12 cellular contexts compared by ENCODE assay signal in genomic region chr7:131039355-131039762, GRCh38.
DNase-seq lines count a peak whose midpoint lies in the region; ATAC-seq and TF ChIP-seq lines count a peak whose summit lies in the region.
"Had no signal": no experiment of that assay in that cellular context is flagged by ENCODE, and none has a peak within 500 bp of the region (broad histone marks: within the 10 kb centered on the region; RNA-seq: fewer than 3 reads in every experiment).

No MANE protein-coding gene starts in this region.

- CTCF ChIA-PET in activated CD8-positive, alpha-beta T cell treated with anti-CD3 and anti-CD28 coated beads for 36 hours (lab: Charles Lee): interaction anchor here (0.8 to 7.1 kb wide), 31 partner anchors 10 to 144 kb away, joined by 3 to 208 read pairs (median 7); no protein-coding TSS in a partner anchor
- CTCF ChIA-PET in activated CD8-positive, alpha-beta T cell treated with anti-CD3 and anti-CD28 coated beads, Interleukin-2, amount 10 ng/mL, durations not matched to agents 7 days and 5 days (lab: Charles Lee): interaction anchor here (1.0 to 4.9 kb wide), 40 partner anchors 8 to 462 kb away, joined by 3 to 132 read pairs (median 8); no protein-coding TSS in a partner anchor

- peaks cover 66% of the 10 kb centered on the region for H3K4me1 Mint-ChIP-seq in activated CD8-positive, alpha-beta T cell treated with anti-CD3 and anti-CD28 coated beads for 36 hours (ENCODE audit: low read depth)
- peaks cover 31% of the 10 kb centered on the region for H3K4me1 Mint-ChIP-seq in activated CD8-positive, alpha-beta T cell treated with anti-CD3 and anti-CD28 coated beads, Interleukin-2, amount 10 ng/mL, durations not matched to agents 7 days and 5 days (ENCODE audit: low read depth)
- peaks cover 60% of the 10 kb centered on the region for H3K4me1 Mint-ChIP-seq in T-helper 17 cell
- H3K4me1 Mint-ChIP-seq in stimulated activated naive B cell treated with anti-CD40 and anti-IgM and Interleukin-4, amounts not matched to agents 10 μg/mL and 1 μg/mL and 100 μg/mL, for 72 hours: peaks cover 36 to 70% of the 10 kb centered on the region in 2 donors

- no peaks in the 10 kb centered on the region for H3K9me3 ChIP-seq in T-helper 17 cell (ENCODE audit: control insufficient read depth, low read length, poor library complexity, severe bottlenecking)

- no peak for DNase-seq in activated CD8-positive, alpha-beta T cell treated with anti-CD3 and anti-CD28 coated beads for 36 hours
- DNase-seq in activated CD8-positive, alpha-beta T cell treated with anti-CD3 and anti-CD28 coated beads, Interleukin-2, amount 10 ng/mL, durations not matched to agents 7 days and 5 days: no peak
- no peak for DNase-seq in T-helper 17 cell
- peak; percentile 52 for DNase-seq in fibroblast of peridontal ligament (ENCODE audit: extremely low read depth)
- no peak for DNase-seq in stimulated activated naive B cell treated with anti-CD40 and anti-IgM and Interleukin-4, amounts not matched to agents 10 μg/mL and 1 μg/mL and 100 μg/mL, for 72 hours
- DNase-seq in NCI-H1105 (lab: John Stamatoyannopoulos, UW): no peak
- no peak for DNase-seq in NOMO-1 treated with DMSO at 0.1 percent for 48 hours (lab: John Stamatoyannopoulos, UW; ENCODE audit: unreplicated experiment)
- DNase-seq: activated CD8-positive, alpha-beta memory T cell treated with anti-CD3 and anti-CD28 coated beads, Interleukin-2, amount 50 U/mL, for 4 hours; cerebellar nuclear complex had no signal

- intact Hi-C loops in activated CD8-positive, alpha-beta T cell treated with anti-CD3 and anti-CD28 coated beads for 36 hours (cut with micrococcal nuclease): no loop called here

- TF ChIP-seq CTCF in activated CD8-positive, alpha-beta T cell treated with anti-CD3 and anti-CD28 coated beads for 36 hours (IDR thresholded peaks at IDR 0.05): no peak

- H3K9me3 Mint-ChIP-seq in activated CD8-positive, alpha-beta T cell treated with anti-CD3 and anti-CD28 coated beads for 36 hours: no peaks in the 10 kb centered on the region
- H3K9me3 Mint-ChIP-seq in activated CD8-positive, alpha-beta T cell treated with anti-CD3 and anti-CD28 coated beads, Interleukin-2, amount 10 ng/mL, durations not matched to agents 7 days and 5 days (ENCODE audit: insufficient read depth): no peaks in the 10 kb centered on the region
- peaks cover 2 to 4% of the 10 kb centered on the region in 2 donors for H3K9me3 Mint-ChIP-seq in stimulated activated naive B cell treated with anti-CD40 and anti-IgM and Interleukin-4, amounts not matched to agents 10 μg/mL and 1 μg/mL and 100 μg/mL, for 72 hours
- H3K9me3 Mint-ChIP-seq: mesothelial cell of epicardium; T-helper 2 cell treated with Interferon-gamma antibody and Interleukin-4, amounts not matched to agents 5 μg/mL and 100 μg/mL, for 36 hours had no signal

- peak overlapping the region; percentile 58 for H3K27ac Mint-ChIP-seq in activated CD8-positive, alpha-beta T cell treated with anti-CD3 and anti-CD28 coated beads for 36 hours
- no peak overlapping the region for H3K27ac Mint-ChIP-seq in activated CD8-positive, alpha-beta T cell treated with anti-CD3 and anti-CD28 coated beads, Interleukin-2, amount 10 ng/mL, durations not matched to agents 7 days and 5 days
- peak overlapping the region; percentile 97 for H3K27ac Mint-ChIP-seq in T-helper 17 cell
- peak overlapping the region; percentile 86 for H3K27ac Mint-ChIP-seq in stimulated activated naive B cell treated with anti-CD40 and anti-IgM and Interleukin-4, amounts not matched to agents 10 μg/mL and 1 μg/mL and 100 μg/mL, for 72 hours
- H3K27ac Mint-ChIP-seq: mesothelial cell of epicardium had no signal

- no peak for ATAC-seq in activated CD8-positive, alpha-beta T cell treated with anti-CD3 and anti-CD28 coated beads for 36 hours
- no peak for ATAC-seq in activated CD8-positive, alpha-beta T cell treated with anti-CD3 and anti-CD28 coated beads, Interleukin-2, amount 10 ng/mL, durations not matched to agents 7 days and 5 days
- ATAC-seq in T-helper 17 cell (no peak), HG02623 (IDR thresholded peaks at IDR 0.05; ENCODE audit: unreplicated experiment) (no peak)
- ATAC-seq in stimulated activated naive B cell treated with anti-CD40 and anti-IgM and Interleukin-4, amounts not matched to agents 10 μg/mL and 1 μg/mL and 100 μg/mL, for 72 hours (replicated peaks): peak; percentile 65 to 74

- H3K36me3 Mint-ChIP-seq in activated CD8-positive, alpha-beta T cell treated with anti-CD3 and anti-CD28 coated beads for 36 hours (ENCODE audit: low read depth): peaks cover 26% of the 10 kb centered on the region
- no peaks in the 10 kb centered on the region for H3K36me3 Mint-ChIP-seq in activated CD8-positive, alpha-beta T cell treated with anti-CD3 and anti-CD28 coated beads, Interleukin-2, amount 10 ng/mL, durations not matched to agents 7 days and 5 days (ENCODE audit: low read depth)
- H3K36me3 Mint-ChIP-seq in T-helper 17 cell (ENCODE audit: low read depth): peaks cover 4% of the 10 kb centered on the region
- peaks cover 16 to 33% of the 10 kb centered on the region in 2 donors for H3K36me3 Mint-ChIP-seq in stimulated activated naive B cell treated with anti-CD40 and anti-IgM and Interleukin-4, amounts not matched to agents 10 μg/mL and 1 μg/mL and 100 μg/mL, for 72 hours
- H3K36me3 Mint-ChIP-seq: mesothelial cell of epicardium had no signal

- H3K27me3 Mint-ChIP-seq in activated CD8-positive, alpha-beta T cell treated with anti-CD3 and anti-CD28 coated beads for 36 hours: no peaks in the 10 kb centered on the region
- H3K27me3 Mint-ChIP-seq in activated CD8-positive, alpha-beta T cell treated with anti-CD3 and anti-CD28 coated beads, Interleukin-2, amount 10 ng/mL, durations not matched to agents 7 days and 5 days (ENCODE audit: low read depth): no peaks in the 10 kb centered on the region
- no peaks in the 10 kb centered on the region for H3K27me3 Mint-ChIP-seq in T-helper 17 cell
- no peaks in the 10 kb centered on the region for H3K27me3 Mint-ChIP-seq in stimulated activated naive B cell treated with anti-CD40 and anti-IgM and Interleukin-4, amounts not matched to agents 10 μg/mL and 1 μg/mL and 100 μg/mL, for 72 hours

- POLR2A ChIA-PET in activated CD8-positive, alpha-beta T cell treated with anti-CD3 and anti-CD28 coated beads for 36 hours (lab: Charles Lee): interaction anchor here (0.6 to 3.9 kb wide), 7 partner anchors 12 to 437 kb away, joined by 3 to 41 read pairs (median 3); no protein-coding TSS in a partner anchor
- POLR2A ChIA-PET in activated CD8-positive, alpha-beta T cell treated with anti-CD3 and anti-CD28 coated beads, Interleukin-2, amount 10 ng/mL, durations not matched to agents 7 days and 5 days (lab: Charles Lee): interaction anchor here (0.6 to 1.5 kb wide), 3 partner anchors 10 to 142 kb away, joined by 3 to 5 read pairs (median 3); no protein-coding TSS in a partner anchor

- H3K4me3 Mint-ChIP-seq in activated CD8-positive, alpha-beta T cell treated with anti-CD3 and anti-CD28 coated beads for 36 hours: no peak overlapping the region
- H3K4me3 Mint-ChIP-seq in activated CD8-positive, alpha-beta T cell treated with anti-CD3 and anti-CD28 coated beads, Interleukin-2, amount 10 ng/mL, durations not matched to agents 7 days and 5 days: no peak overlapping the region
- H3K4me3 Mint-ChIP-seq in T-helper 17 cell: peak overlapping the region; percentile 62
- H3K4me3 Mint-ChIP-seq in stimulated activated naive B cell treated with anti-CD40 and anti-IgM and Interleukin-4, amounts not matched to agents 10 μg/mL and 1 μg/mL and 100 μg/mL, for 72 hours: peak overlapping the region in 1 of 2 donors; percentile 14
- H3K4me3 Mint-ChIP-seq: mesothelial cell of epicardium had no signal

Comparison
In these comparisons a context has a peak if more than half of its experiments do, and no peak if none do; other contexts are left out.
1. ATAC-seq: peak in stimulated activated naive B cell treated with anti-CD40 and anti-IgM and Interleukin-4, amounts not matched to agents 10 μg/mL and 1 μg/mL and 100 μg/mL, for 72 hours (2 of 2); none in activated CD8-positive, alpha-beta T cell treated with anti-CD3 and anti-CD28 coated beads for 36 hours (single experiment), activated CD8-positive, alpha-beta T cell treated with anti-CD3 and anti-CD28 coated beads, Interleukin-2, amount 10 ng/mL, durations not matched to agents 7 days and 5 days (single experiment), T-helper 17 cell (single experiment) and HG02623 (single experiment).